Comparison of ENCODE assay signal across 9 cellular contexts in the genomic region with DNA sequence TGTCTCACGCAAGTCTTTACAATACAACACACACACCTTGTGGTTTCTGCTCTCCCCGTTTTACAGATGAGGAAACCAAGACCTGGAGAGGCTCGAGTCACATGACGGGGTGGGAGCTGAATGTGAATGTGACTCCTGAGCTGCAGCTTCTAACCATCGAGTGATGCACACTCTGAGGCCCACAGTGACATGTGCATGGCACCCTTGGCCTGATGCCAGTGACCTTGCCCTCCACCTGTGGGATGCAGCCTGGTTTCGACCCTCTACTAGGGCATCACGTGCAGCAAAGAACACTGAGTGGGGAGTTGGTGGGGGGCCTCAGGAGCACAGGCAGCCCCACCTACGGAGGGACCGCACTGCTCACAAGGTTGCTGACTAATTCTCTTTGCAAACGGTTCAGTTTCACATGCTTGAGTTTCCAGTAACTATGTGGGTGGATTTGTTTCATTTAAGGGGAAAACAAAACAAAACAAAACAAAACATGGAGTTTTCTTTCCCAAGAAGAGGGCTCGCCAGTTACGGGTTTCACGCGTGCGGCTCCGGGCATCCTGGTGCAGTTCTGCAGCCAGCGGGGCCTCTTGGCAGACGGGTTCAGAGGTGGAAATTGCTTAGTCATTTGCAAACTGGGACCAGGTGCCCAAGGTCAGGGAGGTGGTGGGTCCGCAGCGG. TPM values are rescaled to one million over a fixed set of nuclear protein-coding genes. Genes with fewer than 3 reads are reported as not detected.
DNase-seq lines count a peak whose midpoint lies in the region; ATAC-seq, FAIRE-seq and TF ChIP-seq lines count a peak whose summit lies in the region.
"Had no signal": no experiment of that assay in that cellular context is flagged by ENCODE, and none has a peak within 500 bp of the region (broad histone marks: within the 10 kb centered on the region; RNA-seq: fewer than 3 reads in every experiment).

No MANE protein-coding gene starts in this region.

- H3K27ac Mint-ChIP-seq in activated T-helper 2 cell treated with anti-CD3 and anti-CD28 coated beads, Interferon-gamma antibody, Interleukin-2, Interleukin-4, amounts not matched to agents 10 μg/mL and 5 μg/mL and 100 μg/mL, durations not matched to agents 14 hours and 24 hours and 36 hours: peak overlapping the region; percentile 89

- H3K4me1 Mint-ChIP-seq in activated T-helper 2 cell treated with anti-CD3 and anti-CD28 coated beads, Interferon-gamma antibody, Interleukin-2, Interleukin-4, amounts not matched to agents 10 μg/mL and 5 μg/mL and 100 μg/mL, durations not matched to agents 14 hours and 24 hours and 36 hours (ENCODE audit: low read depth): peaks cover 35% of the 10 kb centered on the region

- no peak overlapping the region for H3K27ac ChIP-seq in SK-N-SH (ENCODE audit: low read depth in 2 of 2, low read length in 1 of 2)
- H3K27ac ChIP-seq in keratinocyte (ENCODE audit: control insufficient read depth, insufficient read depth, low read length): peak overlapping the region; percentile 58
- H3K27ac ChIP-seq in suprapubic skin: peak overlapping the region; percentile 57
- H3K27ac ChIP-seq: BLaER1 had no signal

- no peaks in the 10 kb centered on the region for H3K9me1 ChIP-seq in keratinocyte (ENCODE audit: control insufficient read depth, extremely low read depth, insufficient read depth, low read length)

- POLR2A ChIA-PET in SK-N-SH (lab: Yijun Ruan, JAX): no interaction called here

- no peak for TF ChIP-seq RAD21 in SK-N-SH (IDR thresholded peaks at IDR 0.05; ENCODE audit: low read length)

- H3K4me3 Mint-ChIP-seq in activated T-helper 2 cell treated with anti-CD3 and anti-CD28 coated beads, Interferon-gamma antibody, Interleukin-2, Interleukin-4, amounts not matched to agents 10 μg/mL and 5 μg/mL and 100 μg/mL, durations not matched to agents 14 hours and 24 hours and 36 hours (ENCODE audit: low read depth): peak overlapping the region; percentile 57

- H3K9me2 ChIP-seq in SK-N-SH: no peaks in the 10 kb centered on the region

- H3K4me2 ChIP-seq in SK-N-SH: no peak overlapping the region
- H3K4me2 ChIP-seq in keratinocyte (ENCODE audit: control insufficient read depth, extremely low read depth, insufficient read depth, low read depth, low read length): peak overlapping the region; percentile 27

- peak; percentile 66 for FAIRE-seq in keratinocyte (lab: Jason Lieb, UNC)

- intact Hi-C loops in activated T-helper 2 cell treated with anti-CD3 and anti-CD28 coated beads, Interferon-gamma antibody, Interleukin-2, Interleukin-4, amounts not matched to agents 10 μg/mL and 5 μg/mL and 100 μg/mL, durations not matched to agents 14 hours and 24 hours and 36 hours (cut with micrococcal nuclease): loop anchor here (1.0 to 2.0 kb wide), 5 partner anchors 20 to 114 kb away; no protein-coding TSS in a partner anchor

- no peaks in the 10 kb centered on the region for H3K9me3 ChIP-seq in SK-N-SH
- H3K9me3 ChIP-seq in keratinocyte (ENCODE audit: control insufficient read depth, low read depth, low read length): no peaks in the 10 kb centered on the region
- no peaks in the 10 kb centered on the region for H3K9me3 ChIP-seq in suprapubic skin
- H3K9me3 ChIP-seq: BLaER1 had no signal

- DNase-seq in SK-N-SH (no peak), keratinocyte (ENCODE audit: low read depth, low spot score) (no peak), suprapubic skin (ENCODE audit: low spot score in 2 of 2) (no peak), DMS153 treated with DMSO at 0.1 percent for 48 hours (lab: John Stamatoyannopoulos, UW; ENCODE audit: unreplicated experiment) (no peak), NCI-H526 (lab: John Stamatoyannopoulos, UW) (no peak), NCI-H1930 (lab: John Stamatoyannopoulos, UW) (no peak)
- peak; percentile 55 for DNase-seq in activated T-helper 2 cell treated with anti-CD3 and anti-CD28 coated beads, Interferon-gamma antibody, Interleukin-2, Interleukin-4, amounts not matched to agents 10 μg/mL and 5 μg/mL and 100 μg/mL, durations not matched to agents 14 hours and 24 hours and 36 hours (ENCODE audit: low spot score)

- H4K20me1 ChIP-seq in SK-N-SH (ENCODE audit: insufficient read depth) (peaks cover 23% of the 10 kb centered on the region), keratinocyte (ENCODE audit: control insufficient read depth, extremely low read depth, insufficient read depth, low read length) (peaks cover 6% of the 10 kb centered on the region)

- H3K27me3 ChIP-seq in SK-N-SH (ENCODE audit: insufficient read depth) (no peaks in the 10 kb centered on the region), keratinocyte (ENCODE audit: control insufficient read depth, extremely low read depth, insufficient read depth, low read length) (no peaks in the 10 kb centered on the region), suprapubic skin (no peaks in the 10 kb centered on the region)
- H3K27me3 ChIP-seq: BLaER1 had no signal

- H3K36me3 ChIP-seq in SK-N-SH (replicated peaks in 1 of 2; ENCODE audit: control insufficient read depth in 1 of 2, insufficient read depth in 2 of 2, low read length in 1 of 2) (no peaks in the 10 kb centered on the region), keratinocyte (ENCODE audit: control insufficient read depth in 2 of 2, extremely low read depth in 1 of 2, insufficient read depth in 2 of 2, low read length in 2 of 2) (peaks cover 3 to 10% of the 10 kb centered on the region in 2 experiments), suprapubic skin (peaks cover 3% of the 10 kb centered on the region)
- H3K36me3 ChIP-seq: BLaER1 had no signal

- CTCF ChIA-PET in SK-N-SH (lab: Yijun Ruan, JAX): interaction anchor here (0.8 kb wide), 1 partner anchor 49 kb away, joined by 3 read pairs; no protein-coding TSS in a partner anchor

- H3K4me3 ChIP-seq in SK-N-SH (ENCODE audit: low read depth in 2 of 2, low read length in 1 of 2): no peak overlapping the region
- H3K4me3 ChIP-seq in keratinocyte (ENCODE audit: control insufficient read depth in 2 of 3, extremely low read depth in 1 of 3, insufficient read depth in 2 of 3, low read depth in 1 of 3, low read length in 3 of 3): no peak overlapping the region
- no peak overlapping the region for H3K4me3 ChIP-seq in suprapubic skin
- H3K4me3 ChIP-seq: BLaER1 had no signal

- TF ChIP-seq CTCF in SK-N-SH (IDR thresholded peaks at IDR 0.05) (no peak), keratinocyte (optimal IDR thresholded peaks at IDR 0.05 in 1 of 3, IDR thresholded peaks at IDR 0.05 in 1 of 3, conservative IDR thresholded peaks at IDR 0.05 in 1 of 3; ENCODE audit: extremely low read depth in 1 of 3, insufficient read depth in 2 of 3, low read length in 3 of 3) (no peak), suprapubic skin (IDR thresholded peaks at IDR 0.05) (no peak)

- H3F3A ChIP-seq in SK-N-SH (replicated peaks; ENCODE audit: insufficient read depth): no peaks in the 10 kb centered on the region

- TF ChIP-seq POLR2A in suprapubic skin (IDR thresholded peaks at IDR 0.05): no peak

- H3K79me2 ChIP-seq in SK-N-SH (ENCODE audit: insufficient read depth): peaks cover 13% of the 10 kb centered on the region; the same call in 1 of the 2 replicates
- H3K79me2 ChIP-seq in keratinocyte (ENCODE audit: control insufficient read depth, insufficient read depth, low read length): peaks cover 72% of the 10 kb centered on the region

- ATAC-seq in SK-N-SH treated with all-trans-retinoic acid at 6 μM for 48 hours: peak; percentile 45; the same call in 2 of the 3 replicates

- H3K36me3 Mint-ChIP-seq in activated T-helper 2 cell treated with anti-CD3 and anti-CD28 coated beads, Interferon-gamma antibody, Interleukin-2, Interleukin-4, amounts not matched to agents 10 μg/mL and 5 μg/mL and 100 μg/mL, durations not matched to agents 14 hours and 24 hours and 36 hours (ENCODE audit: low read depth): peaks cover 3% of the 10 kb centered on the region

- TF ChIP-seq EP300 in SK-N-SH (IDR thresholded peaks at IDR 0.05; ENCODE audit: borderline replicate concordance in 1 of 2, low read depth in 1 of 2, low read length in 1 of 2) (no peak), suprapubic skin (IDR thresholded peaks at IDR 0.05) (no peak)

- H3K4me1 ChIP-seq in SK-N-SH (ENCODE audit: control insufficient read depth in 1 of 2, insufficient read depth in 2 of 2, low read depth in 1 of 2, low read length in 1 of 2) (peaks cover 0 to 6% of the 10 kb centered on the region in 2 experiments; a peak in 1 of 4 replicates), keratinocyte (ENCODE audit: control insufficient read depth, extremely low read depth, insufficient read depth, low read length) (peaks cover 28% of the 10 kb centered on the region), suprapubic skin (peaks cover 59% of the 10 kb centered on the region)

- H2AFZ ChIP-seq in SK-N-SH (ENCODE audit: low read depth) (no peak overlapping the region), keratinocyte (ENCODE audit: control insufficient read depth, low read length) (no peak overlapping the region)

- no peak overlapping the region for H3K9ac ChIP-seq in SK-N-SH
- H3K9ac ChIP-seq in keratinocyte (ENCODE audit: control insufficient read depth, extremely low read depth, insufficient read depth, low read length): peak overlapping the region; percentile 61

- WGBS in SK-N-SH (ENCODE audit: low lambda C conversion rate): 72% methylated on average over 18 of the region's 20 CpGs
- 45% methylated on average over 20 of the region's 20 CpGs for WGBS in suprapubic skin

- dilution Hi-C loops in keratinocyte (cut with MboI; ENCODE audit: extremely low pct_ligation_motif_present, low sequenced_read_pairs): no loop called here

- H3K9me3 Mint-ChIP-seq in activated T-helper 2 cell treated with anti-CD3 and anti-CD28 coated beads, Interferon-gamma antibody, Interleukin-2, Interleukin-4, amounts not matched to agents 10 μg/mL and 5 μg/mL and 100 μg/mL, durations not matched to agents 14 hours and 24 hours and 36 hours: no peaks in the 10 kb centered on the region

- H3K27me3 Mint-ChIP-seq in activated T-helper 2 cell treated with anti-CD3 and anti-CD28 coated beads, Interferon-gamma antibody, Interleukin-2, Interleukin-4, amounts not matched to agents 10 μg/mL and 5 μg/mL and 100 μg/mL, durations not matched to agents 14 hours and 24 hours and 36 hours (ENCODE audit: low read depth): no peaks in the 10 kb centered on the region

RNA-seq across cellular contexts. Expression of a gene that starts 22.9 kb away (rescaled TPM):
- polyA plus RNA-seq in SK-N-SH (2012; rRNA removed) (8.4 and 9.2 TPM in 2 replicates), keratinocyte (16.9 to 43.2 TPM (median 19.8 TPM) in 3 replicates)
- 4.4 and 5.8 TPM in 2 replicates for polyA plus RNA-seq in SK-N-SH (2012; cell fraction: cytosol; rRNA removed)
- 5.4 and 7.6 TPM in 2 replicates for polyA plus RNA-seq in SK-N-SH (2012; cell fraction: nucleus; rRNA removed)
- total RNA-seq in activated T-helper 2 cell treated with anti-CD3 and anti-CD28 coated beads, Interferon-gamma antibody, Interleukin-2, Interleukin-4, amounts not matched to agents 10 μg/mL and 5 μg/mL and 100 μg/mL, durations not matched to agents 14 hours and 24 hours and 36 hours: 7.1 and 7.5 TPM in 2 replicates
- polyA plus RNA-seq in keratinocyte (2011; ENCODE audit: low read depth): 19.8 TPM
- 12.1 and 17.8 TPM in 2 replicates for polyA plus RNA-seq in keratinocyte (2011; cell fraction: cytosol; rRNA removed)
- 19.7 and 26.5 TPM in 2 replicates for polyA plus RNA-seq in keratinocyte (2011; cell fraction: nucleus; rRNA removed)
- polyA plus RNA-seq in keratinocyte (2012; ENCODE audit: low replicate concordance): 18.5 and 23.4 TPM in 2 replicates
- polyA minus RNA-seq in keratinocyte: 14.3 to 41.7 TPM (median 16.8 TPM) in 3 replicates
- polyA minus RNA-seq in keratinocyte (2011; cell fraction: cytosol; rRNA and poly(A)+ RNA removed): 18.4 TPM
- polyA minus RNA-seq in keratinocyte (2011; cell fraction: nucleus; rRNA and poly(A)+ RNA removed): 19.2 and 24.3 TPM in 2 replicates
- 10 to 100 TPM; 28.3 to 49.2 (median 42.1) TPM for total RNA-seq in suprapubic skin

Comparison
In these comparisons a context has a peak if more than half of its experiments do, and no peak if none do; other contexts are left out.
1. H3K27ac ChIP-seq: peak in keratinocyte (single experiment) and suprapubic skin (single experiment); none in SK-N-SH (0 of 2).